9 cellular contexts compared by ENCODE assay signal in genomic region chr12:96989916-96990315, GRCh38.
A peak's percentile ranks its signal among the peaks of the same experiment; 100 is the strongest.
DNase-seq lines count a peak whose midpoint lies in the region; ATAC-seq, FAIRE-seq and TF ChIP-seq lines count a peak whose summit lies in the region.
"Had no signal": no experiment of that assay in that cellular context is flagged by ENCODE, and none has a peak within 500 bp of the region (broad histone marks: within the 10 kb centered on the region; RNA-seq: fewer than 3 reads in every experiment).

No MANE protein-coding gene starts in this region.

- no peak overlapping the region for H3K27ac ChIP-seq in esophagus muscularis mucosa (replicated peaks in 1 of 4)
- no peak overlapping the region for H3K27ac ChIP-seq in CD4-positive, alpha-beta T cell (ENCODE audit: low read depth, low read length)

- TF ChIP-seq EP300 in esophagus muscularis mucosa (IDR thresholded peaks at IDR 0.05) = no peak

- H3K27me3 Mint-ChIP-seq in CD4-positive, alpha-beta T cell = peaks cover 50% of the 10 kb centered on the region

- H3K9me3 ChIP-seq in BE2C = no peaks in the 10 kb centered on the region
- H3K9me3 ChIP-seq in esophagus muscularis mucosa = no peaks in the 10 kb centered on the region
- no peaks in the 10 kb centered on the region for H3K9me3 ChIP-seq in CD4-positive, alpha-beta T cell (ENCODE audit: control insufficient read depth, low read length)

- H3K9me3 Mint-ChIP-seq in CD4-positive, alpha-beta T cell = no peaks in the 10 kb centered on the region
- H3K9me3 Mint-ChIP-seq: activated B cell treated with CpG ODN at 0.5 μM for 24 hours had no signal

- DNase-seq in BE2C (no peak), GM12891 (ENCODE audit: insufficient read length, low spot score) (no peak), NCI-H82 treated with DMSO at 0.1 percent for 48 hours (lab: John Stamatoyannopoulos, UW; ENCODE audit: unreplicated experiment) (peak; percentile 6), esophagus muscularis mucosa (ENCODE audit: extremely low spot score) (no peak), omental fat pad (ENCODE audit: low spot score) (no peak)
- DNase-seq in CD4-positive, alpha-beta T cell = no peak
- DNase-seq: activated B cell treated with CpG ODN at 0.5 μM for 24 hours had no signal

- POLR2A ChIA-PET in CD4-positive, alpha-beta T cell (lab: Charles Lee) = no interaction called here

- no peak overlapping the region for H3K27ac Mint-ChIP-seq in CD4-positive, alpha-beta T cell
- H3K27ac Mint-ChIP-seq: activated B cell treated with CpG ODN at 0.5 μM for 24 hours had no signal

- intact Hi-C loops in esophagus muscularis mucosa (cut with DNase I) = loop anchor here (5.0 to 10.0 kb wide), 3 partner anchors 317 to 1385 kb away; no protein-coding TSS in a partner anchor
- intact Hi-C loops in CD4-positive, alpha-beta T cell (cut with DNase I, micrococcal nuclease) = loop anchor here (5.0 to 10.0 kb wide), 3 partner anchors 315 to 1407 kb away; no protein-coding TSS in a partner anchor

- H3K4me1 Mint-ChIP-seq in CD4-positive, alpha-beta T cell (ENCODE audit: low read depth) = peaks cover 9% of the 10 kb centered on the region

- H3K4me1 ChIP-seq in BE2C = no peaks in the 10 kb centered on the region
- H3K4me1 ChIP-seq in esophagus muscularis mucosa = peaks cover 5 to 24% (median 12%) of the 10 kb centered on the region in 4 donors

- TF ChIP-seq CTCF in BE2C (IDR thresholded peaks at IDR 0.05; ENCODE audit: low read depth, low read length) (peak; percentile 43), esophagus muscularis mucosa (IDR thresholded peaks at IDR 0.05) (peak; percentile 13 to 26 (median 23)), omental fat pad (IDR thresholded peaks at IDR 0.05) (no peak)
- TF ChIP-seq CTCF in CD4-positive, alpha-beta T cell (IDR thresholded peaks at IDR 0.05) = no peak

- no peaks in the 10 kb centered on the region for H3K36me3 Mint-ChIP-seq in CD4-positive, alpha-beta T cell (ENCODE audit: low read depth)

- H3K36me3 ChIP-seq in BE2C (no peaks in the 10 kb centered on the region), esophagus muscularis mucosa (no peaks in the 10 kb centered on the region)

- H3K4me3 ChIP-seq in BE2C (ENCODE audit: low read depth, low read length) (no peak overlapping the region), esophagus muscularis mucosa (no peak overlapping the region)

- ATAC-seq in GM21576 (IDR thresholded peaks at IDR 0.05; ENCODE audit: unreplicated experiment) (no peak), HG03196 (IDR thresholded peaks at IDR 0.05; ENCODE audit: unreplicated experiment) (no peak), omental fat pad (ENCODE audit: low FRiP score) (no peak)
- ATAC-seq in CD4-positive, alpha-beta T cell (ENCODE audit: poor library complexity) = no peak

- H3K27me3 ChIP-seq in BE2C = peaks cover 6% of the 10 kb centered on the region; the same call in 1 of the 2 replicates
- H3K27me3 ChIP-seq in esophagus muscularis mucosa = peaks cover 0 to 12% (median 0%) of the 10 kb centered on the region in 4 donors
- peaks cover 10% of the 10 kb centered on the region for H3K27me3 ChIP-seq in CD4-positive, alpha-beta T cell (ENCODE audit: control insufficient read depth, insufficient read depth, low read length)

- CTCF ChIA-PET in CD4-positive, alpha-beta T cell (lab: Charles Lee) = no interaction called here

- FAIRE-seq in GM12891 (lab: Jason Lieb, UNC) = peak; percentile 13

- TF ChIP-seq POLR2A in GM12891 (IDR thresholded peaks at IDR 0.05; ENCODE audit: low read depth, low read length) = no peak
- TF ChIP-seq POLR2A in esophagus muscularis mucosa (IDR thresholded peaks at IDR 0.05; ENCODE audit: low read depth) = no peak

- no peak overlapping the region for H3K4me3 Mint-ChIP-seq in CD4-positive, alpha-beta T cell
- H3K4me3 Mint-ChIP-seq: activated B cell treated with CpG ODN at 0.5 μM for 24 hours had no signal

- 65% methylated on average over 5 of the region's 5 CpGs for WGBS in esophagus muscularis mucosa

TF ChIP-seq in GM12891, 5 proteins besides CTCF, POLR2A, EP300 and RAD21:
- TF ChIP-seq PAX5 (IDR thresholded peaks at IDR 0.05; ENCODE audit: insufficient read depth, low read length, severe bottlenecking) (no peak), TAF1 (IDR thresholded peaks at IDR 0.05; ENCODE audit: low read depth, low read length) (no peak), POU2F2 (IDR thresholded peaks at IDR 0.05; ENCODE audit: low read depth, low read length) (no peak), SPI1 (IDR thresholded peaks at IDR 0.05; ENCODE audit: low read depth, low read length) (no peak), POLR2AphosphoS5 (IDR thresholded peaks at IDR 0.05; ENCODE audit: low read depth, low read length) (no peak)

Comparison
In these comparisons a context has a peak if more than half of its experiments do, and no peak if none do; other contexts are left out.
1. CTCF ChIP-seq: peak in BE2C (single experiment) and esophagus muscularis mucosa (3 of 3); none in CD4-positive, alpha-beta T cell (single experiment) and omental fat pad (0 of 3).